27 cellular contexts compared by ENCODE assay signal in genomic region chr1:3387401-3387800, GRCh38.
"Had no signal": no experiment of that assay in that cellular context is flagged by ENCODE, and none has a peak within 500 bp of the region (broad histone marks: within the 10 kb centered on the region; RNA-seq: fewer than 3 reads in every experiment).

No MANE protein-coding gene starts in this region.

- ATAC-seq: activated CD4-positive, alpha-beta T cell treated with anti-CD3 and anti-CD28 coated beads for 36 hours; activated naive CD4-positive, alpha-beta T cell treated with anti-CD3 and anti-CD28 coated beads, Interleukin-2, amount 50 U/mL, for 72 hours; activated T-cell treated with anti-CD3 and anti-CD28 coated beads, Interleukin-2, amount 50 U/mL, for 72 hours; effector memory CD8-positive, alpha-beta T cell; gastroesophageal sphincter; heart right ventricle had no signal

- FAIRE-seq: astrocyte, colon had no signal

- H3K27ac Mint-ChIP-seq: activated CD4-positive, alpha-beta memory T cell treated with anti-CD3 and anti-CD28 coated beads, Interleukin-2, amount 10 ng/mL, durations not matched to agents 7 days and 5 days; activated CD4-positive, alpha-beta T cell treated with anti-CD3 and anti-CD28 coated beads for 36 hours; activated CD4-positive, alpha-beta T cell treated with anti-CD3 and anti-CD28 coated beads, Interleukin-2, amount 10 ng/mL, durations not matched to agents 24 days and 14 days; activated naive CD4-positive, alpha-beta T cell treated with anti-CD3 and anti-CD28 coated beads, Interleukin-2, amount 10 ng/mL, durations not matched to agents 7 days and 5 days; activated naive CD4-positive, alpha-beta T cell treated with anti-CD3 and anti-CD28 coated beads, Interleukin-2, amount 50 U/mL, for 72 hours; activated naive CD8-positive, alpha-beta T cell treated with anti-CD3 and anti-CD28 coated beads, Interleukin-2, amount 10 ng/mL, durations not matched to agents 7 days and 5 days; activated T-cell treated with anti-CD3 and anti-CD28 coated beads, Interleukin-2, amount 50 U/mL, for 24 hours; activated T-cell treated with anti-CD3 and anti-CD28 coated beads, Interleukin-2, amount 50 U/mL, for 72 hours; effector memory CD8-positive, alpha-beta T cell had no signal

- H3K9me3 Mint-ChIP-seq: activated CD4-positive, alpha-beta memory T cell treated with anti-CD3 and anti-CD28 coated beads, Interleukin-2, amount 10 ng/mL, durations not matched to agents 7 days and 5 days; activated CD4-positive, alpha-beta T cell treated with anti-CD3 and anti-CD28 coated beads, Interleukin-2, amount 10 ng/mL, durations not matched to agents 24 days and 14 days; activated naive CD4-positive, alpha-beta T cell treated with anti-CD3 and anti-CD28 coated beads, Interleukin-2, amount 10 ng/mL, durations not matched to agents 7 days and 5 days; activated naive CD4-positive, alpha-beta T cell treated with anti-CD3 and anti-CD28 coated beads, Interleukin-2, amount 50 U/mL, for 72 hours; activated naive CD8-positive, alpha-beta T cell treated with anti-CD3 and anti-CD28 coated beads, Interleukin-2, amount 10 ng/mL, durations not matched to agents 7 days and 5 days; activated T-cell treated with anti-CD3 and anti-CD28 coated beads, Interleukin-2, amount 50 U/mL, for 24 hours; activated T-cell treated with anti-CD3 and anti-CD28 coated beads, Interleukin-2, amount 50 U/mL, for 72 hours; effector memory CD8-positive, alpha-beta T cell had no signal

- H3K4me1 Mint-ChIP-seq: activated CD4-positive, alpha-beta memory T cell treated with anti-CD3 and anti-CD28 coated beads, Interleukin-2, amount 10 ng/mL, durations not matched to agents 7 days and 5 days; activated CD4-positive, alpha-beta T cell treated with anti-CD3 and anti-CD28 coated beads for 36 hours; activated CD4-positive, alpha-beta T cell treated with anti-CD3 and anti-CD28 coated beads, Interleukin-2, amount 10 ng/mL, durations not matched to agents 24 days and 14 days; activated naive CD4-positive, alpha-beta T cell treated with anti-CD3 and anti-CD28 coated beads, Interleukin-2, amount 10 ng/mL, durations not matched to agents 7 days and 5 days; activated naive CD8-positive, alpha-beta T cell treated with anti-CD3 and anti-CD28 coated beads, Interleukin-2, amount 10 ng/mL, durations not matched to agents 7 days and 5 days had no signal

- H3K36me3 ChIP-seq: esophagus squamous epithelium, gastroesophageal sphincter had no signal

- H3K4me3 Mint-ChIP-seq: activated CD4-positive, alpha-beta memory T cell treated with anti-CD3 and anti-CD28 coated beads, Interleukin-2, amount 10 ng/mL, durations not matched to agents 7 days and 5 days; activated CD4-positive, alpha-beta T cell treated with anti-CD3 and anti-CD28 coated beads for 36 hours; activated CD4-positive, alpha-beta T cell treated with anti-CD3 and anti-CD28 coated beads, Interleukin-2, amount 10 ng/mL, durations not matched to agents 24 days and 14 days; activated naive CD4-positive, alpha-beta T cell treated with anti-CD3 and anti-CD28 coated beads, Interleukin-2, amount 10 ng/mL, durations not matched to agents 7 days and 5 days; activated naive CD8-positive, alpha-beta T cell treated with anti-CD3 and anti-CD28 coated beads, Interleukin-2, amount 10 ng/mL, durations not matched to agents 7 days and 5 days; activated T-cell treated with anti-CD3 and anti-CD28 coated beads, Interleukin-2, amount 50 U/mL, for 24 hours; activated T-cell treated with anti-CD3 and anti-CD28 coated beads, Interleukin-2, amount 50 U/mL, for 72 hours; effector memory CD8-positive, alpha-beta T cell had no signal

- DNase-seq: activated CD4-positive, alpha-beta memory T cell treated with anti-CD3 and anti-CD28 coated beads, Interleukin-2, amount 10 ng/mL, durations not matched to agents 7 days and 5 days; activated CD4-positive, alpha-beta T cell treated with anti-CD3 and anti-CD28 coated beads for 36 hours; activated CD4-positive, alpha-beta T cell treated with anti-CD3 and anti-CD28 coated beads, Interleukin-2, amount 10 ng/mL, durations not matched to agents 24 days and 14 days; activated CD4-positive, CD25-positive, alpha-beta regulatory T cell; activated CD4-positive, CD25-positive, alpha-beta regulatory T cell treated with anti-CD3 and anti-CD28 coated beads, Interleukin-2, amount 50 U/mL, for 72 hours; activated CD8-positive, alpha-beta memory T cell treated with anti-CD3 and anti-CD28 coated beads, Interleukin-2, amount 50 U/mL, for 48 hours; activated gamma-delta T cell; activated naive CD4-positive, alpha-beta T cell; activated naive CD4-positive, alpha-beta T cell treated with anti-CD3 and anti-CD28 coated beads, Interleukin-2, amount 10 ng/mL, durations not matched to agents 7 days and 5 days; activated naive CD8-positive, alpha-beta T cell treated with anti-CD3 and anti-CD28 coated beads, Interleukin-2, amount 10 ng/mL, durations not matched to agents 7 days and 5 days; activated T-cell treated with anti-CD3 and anti-CD28 coated beads for 4 hours; activated T-cell treated with anti-CD3 and anti-CD28 coated beads, Interleukin-2, amount 50 U/mL, for 24 hours; activated T-cell treated with anti-CD3 and anti-CD28 coated beads, Interleukin-2, amount 50 U/mL, for 72 hours; caudate nucleus; cortex of kidney; dermis blood vessel endothelial cell; effector CD4-positive, alpha-beta T cell; effector memory CD8-positive, alpha-beta T cell; erythroblast; esophagus squamous epithelium; foreskin melanocyte; heart right ventricle; T-helper 2 cell had no signal

- H3K4me1 ChIP-seq: esophagus squamous epithelium, gastroesophageal sphincter had no signal

- H3K9me3 ChIP-seq: esophagus squamous epithelium, gastroesophageal sphincter, heart right ventricle had no signal

- H3K4me3 ChIP-seq: esophagus squamous epithelium, gastroesophageal sphincter, heart right ventricle had no signal

- H3K27ac ChIP-seq: esophagus squamous epithelium, gastroesophageal sphincter, heart right ventricle had no signal

- H3K36me3 Mint-ChIP-seq: activated naive CD4-positive, alpha-beta T cell treated with anti-CD3 and anti-CD28 coated beads, Interleukin-2, amount 10 ng/mL, durations not matched to agents 7 days and 5 days; activated naive CD4-positive, alpha-beta T cell treated with anti-CD3 and anti-CD28 coated beads, Interleukin-2, amount 50 U/mL, for 72 hours; activated naive CD8-positive, alpha-beta T cell treated with anti-CD3 and anti-CD28 coated beads, Interleukin-2, amount 10 ng/mL, durations not matched to agents 7 days and 5 days had no signal
